ENCODE assay signal across 8 cellular contexts in genomic region chr1:25543425-25544242, GRCh38. TPM values are rescaled to one million over a fixed set of nuclear protein-coding genes. Genes with fewer than 3 reads are reported as not detected.
DNase-seq lines count a peak whose midpoint lies in the region; ATAC-seq and TF ChIP-seq lines count a peak whose summit lies in the region.

Gene LDLRAP1 (plus strand): TSS chr1:25543606. CDS start chr1:25543699, 93 bp downstream.

- no peaks in the 10 kb centered on the region for H3K27me3 Mint-ChIP-seq in natural killer cell treated with Interleukin-12 subunit alpha and Interleukin-12 subunit beta and Interleukin-15 and Interleukin-18, amount 100 ng/mL, for 72 hours

- POLR2A ChIA-PET in AG04450 (lab: Yijun Ruan, JAX), result interaction anchor here (0.5 to 1.0 kb wide), 3 partner anchors 9 to 620 kb away, joined by 3 to 6 read pairs (median 4); partner anchors contain the start of gene RSRP1

- DNase-seq in AG04450 (ENCODE audit: low read depth, low spot score), result peak; percentile 8
- DNase-seq in RPMI7951 (ENCODE audit: low read depth), result peak; percentile 78
- peak; percentile 35 for DNase-seq in activated gamma-delta T cell (lab: John Stamatoyannopoulos, UW)
- DNase-seq in foreskin fibroblast, result peak; percentile 73 to 91
- peak; percentile 83 for DNase-seq in natural killer cell treated with Interleukin-12 subunit alpha and Interleukin-12 subunit beta and Interleukin-15 and Interleukin-18, amount 100 ng/mL, for 72 hours (ENCODE audit: low spot score)
- DNase-seq in stomach, result peak; percentile 77

- H3K27ac ChIP-seq in AG04450 (ENCODE audit: low read depth, low read length) (no peak within 1 kb of the TSS), stomach (peak within 1 kb of the TSS; percentile 74 to 93 (median 93))

- H3K27ac Mint-ChIP-seq in natural killer cell treated with Interleukin-12 subunit alpha and Interleukin-12 subunit beta and Interleukin-15 and Interleukin-18, amount 100 ng/mL, for 72 hours, result peak within 1 kb of the TSS in 1 of 2 donors; percentile 46

- ATAC-seq in GM18868 (IDR thresholded peaks at IDR 0.05; ENCODE audit: unreplicated experiment) (peak; percentile 76), HG03139 (IDR thresholded peaks at IDR 0.05; ENCODE audit: unreplicated experiment) (peak; percentile 73)
- peak; percentile 96 to 98 for ATAC-seq in natural killer cell treated with Interleukin-12 subunit alpha and Interleukin-12 subunit beta and Interleukin-15 and Interleukin-18, amount 100 ng/mL, for 72 hours

- intact Hi-C loops in stomach (cut with DNase I; ENCODE audit: low total_unique reads), result no loop called here

- peak within 1 kb of the TSS; percentile 66 for H3K4me3 Mint-ChIP-seq in natural killer cell treated with Interleukin-12 subunit alpha and Interleukin-12 subunit beta and Interleukin-15 and Interleukin-18, amount 100 ng/mL, for 72 hours

- CTCF ChIA-PET in AG04450 (lab: Charles Lee), result interaction anchor here (1.1 kb wide), 1 partner anchor 23 kb away, joined by 3 read pairs; no protein-coding TSS in a partner anchor

- no peaks in the 10 kb centered on the region for H3K36me3 ChIP-seq in stomach

- 0 to 3% (median 1%) methylated on average over 13 to 99 of the region's 99 CpGs for WGBS in stomach, 5 donors

- no peaks in the 10 kb centered on the region for H3K9me3 Mint-ChIP-seq in natural killer cell treated with Interleukin-12 subunit alpha and Interleukin-12 subunit beta and Interleukin-15 and Interleukin-18, amount 100 ng/mL, for 72 hours

- TF ChIP-seq CTCF in AG04450 (IDR thresholded peaks at IDR 0.05; ENCODE audit: low read depth, low read length) (no peak), foreskin fibroblast (IDR thresholded peaks at IDR 0.05; ENCODE audit: low read depth, low read length) (no peak), stomach (IDR thresholded peaks at IDR 0.05) (no peak)

- no peaks in the 10 kb centered on the region for H3K9me3 ChIP-seq in AG04450 (ENCODE audit: control insufficient read depth, insufficient read depth, low read length)
- H3K9me3 ChIP-seq in stomach, result no peaks in the 10 kb centered on the region

- TF ChIP-seq EP300 in stomach (IDR thresholded peaks at IDR 0.05), result no peak

- no peak for TF ChIP-seq POLR2A in stomach (IDR thresholded peaks at IDR 0.05)

- H3K4me1 Mint-ChIP-seq in natural killer cell treated with Interleukin-12 subunit alpha and Interleukin-12 subunit beta and Interleukin-15 and Interleukin-18, amount 100 ng/mL, for 72 hours (ENCODE audit: low read depth in 2 of 2), result peaks cover 5 to 7% of the 10 kb centered on the region in 2 donors

- H3K4me3 ChIP-seq in AG04450 (ENCODE audit: low read depth, low read length) (peak within 1 kb of the TSS; percentile 72), foreskin fibroblast (ENCODE audit: low read depth in 1 of 2, low read length in 2 of 2) (peak within 1 kb of the TSS; percentile 71 to 76), stomach (peak within 1 kb of the TSS; percentile 63 to 97 (median 92))

- no peaks in the 10 kb centered on the region for H3K36me3 Mint-ChIP-seq in natural killer cell treated with Interleukin-12 subunit alpha and Interleukin-12 subunit beta and Interleukin-15 and Interleukin-18, amount 100 ng/mL, for 72 hours

- H3K27me3 ChIP-seq in AG04450 (ENCODE audit: control insufficient read depth, insufficient read depth, low read length) (no peaks in the 10 kb centered on the region), stomach (no peaks in the 10 kb centered on the region)

- peaks cover 13 to 43% (median 37%) of the 10 kb centered on the region in 4 donors for H3K4me1 ChIP-seq in stomach

RNA-seq across cellular contexts. Expression of gene LDLRAP1, which starts in this region (rescaled TPM):
- polyA plus RNA-seq in AG04450 (2011; rRNA removed), result 12.4 and 12.6 TPM in 2 replicates
- 11.1 and 12.7 TPM in 2 replicates for polyA minus RNA-seq in AG04450 (2011; rRNA and poly(A)+ RNA removed)
- 39.7 and 43.1 TPM in 2 replicates for total RNA-seq in RPMI7951 (2014; rRNA removed; shearing (Covaris generic))
- 1 to 10 TPM; 2.4 to 4.1 TPM for total RNA-seq in natural killer cell treated with Interleukin-12 subunit alpha and Interleukin-12 subunit beta and Interleukin-15 and Interleukin-18, amount 100 ng/mL, for 72 hours
- 10 to 100 TPM in 4 of 5 donors, not detected in 1; 10.6 to 73.7 (median 39.8) TPM for total RNA-seq in stomach
- 10 to 100 TPM; 13.3 to 17.6 (median 15.7) TPM for polyA plus RNA-seq in stomach

Comparison
In these comparisons a context has a peak if more than half of its experiments do, and no peak if none do; other contexts are left out.
1. DNase-seq: peak in every context shown above with its lines; median percentile 83 in natural killer cell treated with Interleukin-12 subunit alpha and Interleukin-12 subunit beta and Interleukin-15 and Interleukin-18, amount 100 ng/mL, for 72 hours; 82 in foreskin fibroblast; 78 in RPMI7951; 77 in stomach; 35 in activated gamma-delta T cell; 8 in AG04450.